ENCODE assay signal across 1 cellular context in the genomic region with DNA sequence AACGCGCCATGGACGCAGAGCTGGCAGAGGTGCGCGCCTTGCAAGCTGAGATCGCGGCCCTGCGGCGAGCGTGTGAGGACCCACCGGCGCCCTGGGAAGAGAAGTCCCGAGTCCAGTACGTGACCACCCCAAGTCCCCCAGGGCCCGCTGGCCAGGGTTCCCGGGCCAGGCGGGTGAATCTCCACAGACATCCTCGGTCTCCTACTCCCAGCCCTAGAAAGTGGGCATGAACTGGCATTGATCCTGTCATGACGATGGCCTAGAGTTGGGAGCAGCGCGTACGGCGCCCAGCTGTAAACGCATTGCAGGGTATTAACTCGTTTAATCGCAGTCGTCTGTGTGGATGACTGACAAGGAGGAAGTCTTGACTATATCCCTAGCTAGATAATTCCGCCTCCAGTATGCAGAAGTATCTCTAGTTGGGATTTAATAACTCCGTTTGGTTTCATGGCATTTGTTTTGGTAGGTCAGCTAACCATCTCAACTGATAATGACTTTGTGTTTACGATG.
TF ChIP-seq lines count a peak whose summit lies in the region.

No MANE protein-coding gene starts in this region.

TF ChIP-seq in SK-N-SH treated with all-trans-retinoic acid at 6 μM for 48 hours, 23 proteins besides CTCF, POLR2A, EP300 and RAD21 (continued from another document):
- TF ChIP-seq BACH2 (CRISPR knock-in tag; IDR thresholded peaks at IDR 0.05; ENCODE audit: borderline replicate concordance): no peak
- TF ChIP-seq, protein P1, sequence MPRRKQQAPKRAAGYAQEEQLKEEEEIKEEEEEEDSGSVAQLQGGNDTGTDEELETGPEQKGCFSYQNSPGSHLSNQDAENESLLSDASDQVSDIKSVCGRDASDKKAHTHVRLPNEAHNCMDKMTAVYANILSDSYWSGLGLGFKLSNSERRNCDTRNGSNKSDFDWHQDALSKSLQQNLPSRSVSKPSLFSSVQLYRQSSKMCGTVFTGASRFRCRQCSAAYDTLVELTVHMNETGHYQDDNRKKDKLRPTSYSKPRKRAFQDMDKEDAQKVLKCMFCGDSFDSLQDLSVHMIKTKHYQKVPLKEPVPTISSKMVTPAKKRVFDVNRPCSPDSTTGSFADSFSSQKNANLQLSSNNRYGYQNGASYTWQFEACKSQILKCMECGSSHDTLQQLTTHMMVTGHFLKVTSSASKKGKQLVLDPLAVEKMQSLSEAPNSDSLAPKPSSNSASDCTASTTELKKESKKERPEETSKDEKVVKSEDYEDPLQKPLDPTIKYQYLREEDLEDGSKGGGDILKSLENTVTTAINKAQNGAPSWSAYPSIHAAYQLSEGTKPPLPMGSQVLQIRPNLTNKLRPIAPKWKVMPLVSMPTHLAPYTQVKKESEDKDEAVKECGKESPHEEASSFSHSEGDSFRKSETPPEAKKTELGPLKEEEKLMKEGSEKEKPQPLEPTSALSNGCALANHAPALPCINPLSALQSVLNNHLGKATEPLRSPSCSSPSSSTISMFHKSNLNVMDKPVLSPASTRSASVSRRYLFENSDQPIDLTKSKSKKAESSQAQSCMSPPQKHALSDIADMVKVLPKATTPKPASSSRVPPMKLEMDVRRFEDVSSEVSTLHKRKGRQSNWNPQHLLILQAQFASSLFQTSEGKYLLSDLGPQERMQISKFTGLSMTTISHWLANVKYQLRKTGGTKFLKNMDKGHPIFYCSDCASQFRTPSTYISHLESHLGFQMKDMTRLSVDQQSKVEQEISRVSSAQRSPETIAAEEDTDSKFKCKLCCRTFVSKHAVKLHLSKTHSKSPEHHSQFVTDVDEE (CRISPR knock-in tag; IDR thresholded peaks at IDR 0.05): no peak
- TF ChIP-seq ZNF70 (CRISPR knock-in tag; IDR thresholded peaks at IDR 0.05): no peak
- TF ChIP-seq, protein P2, sequence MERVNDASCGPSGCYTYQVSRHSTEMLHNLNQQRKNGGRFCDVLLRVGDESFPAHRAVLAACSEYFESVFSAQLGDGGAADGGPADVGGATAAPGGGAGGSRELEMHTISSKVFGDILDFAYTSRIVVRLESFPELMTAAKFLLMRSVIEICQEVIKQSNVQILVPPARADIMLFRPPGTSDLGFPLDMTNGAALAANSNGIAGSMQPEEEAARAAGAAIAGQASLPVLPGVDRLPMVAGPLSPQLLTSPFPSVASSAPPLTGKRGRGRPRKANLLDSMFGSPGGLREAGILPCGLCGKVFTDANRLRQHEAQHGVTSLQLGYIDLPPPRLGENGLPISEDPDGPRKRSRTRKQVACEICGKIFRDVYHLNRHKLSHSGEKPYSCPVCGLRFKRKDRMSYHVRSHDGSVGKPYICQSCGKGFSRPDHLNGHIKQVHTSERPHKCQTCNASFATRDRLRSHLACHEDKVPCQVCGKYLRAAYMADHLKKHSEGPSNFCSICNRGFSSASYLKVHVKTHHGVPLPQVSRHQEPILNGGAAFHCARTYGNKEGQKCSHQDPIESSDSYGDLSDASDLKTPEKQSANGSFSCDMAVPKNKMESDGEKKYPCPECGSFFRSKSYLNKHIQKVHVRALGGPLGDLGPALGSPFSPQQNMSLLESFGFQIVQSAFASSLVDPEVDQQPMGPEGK (CRISPR knock-in tag; IDR thresholded peaks at IDR 0.05; ENCODE audit: borderline replicate concordance): no peak
- TF ChIP-seq, protein P3, sequence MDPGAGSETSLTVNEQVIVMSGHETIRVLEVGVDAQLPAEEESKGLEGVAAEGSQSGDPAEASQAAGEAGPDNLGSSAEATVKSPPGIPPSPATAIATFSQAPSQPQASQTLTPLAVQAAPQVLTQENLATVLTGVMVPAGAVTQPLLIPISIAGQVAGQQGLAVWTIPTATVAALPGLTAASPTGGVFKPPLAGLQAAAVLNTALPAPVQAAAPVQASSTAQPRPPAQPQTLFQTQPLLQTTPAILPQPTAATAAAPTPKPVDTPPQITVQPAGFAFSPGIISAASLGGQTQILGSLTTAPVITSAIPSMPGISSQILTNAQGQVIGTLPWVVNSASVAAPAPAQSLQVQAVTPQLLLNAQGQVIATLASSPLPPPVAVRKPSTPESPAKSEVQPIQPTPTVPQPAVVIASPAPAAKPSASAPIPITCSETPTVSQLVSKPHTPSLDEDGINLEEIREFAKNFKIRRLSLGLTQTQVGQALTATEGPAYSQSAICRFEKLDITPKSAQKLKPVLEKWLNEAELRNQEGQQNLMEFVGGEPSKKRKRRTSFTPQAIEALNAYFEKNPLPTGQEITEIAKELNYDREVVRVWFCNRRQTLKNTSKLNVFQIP (CRISPR knock-in tag; IDR thresholded peaks at IDR 0.05; ENCODE audit: borderline replicate concordance, low read depth): no peak
